In the genomic region with DNA sequence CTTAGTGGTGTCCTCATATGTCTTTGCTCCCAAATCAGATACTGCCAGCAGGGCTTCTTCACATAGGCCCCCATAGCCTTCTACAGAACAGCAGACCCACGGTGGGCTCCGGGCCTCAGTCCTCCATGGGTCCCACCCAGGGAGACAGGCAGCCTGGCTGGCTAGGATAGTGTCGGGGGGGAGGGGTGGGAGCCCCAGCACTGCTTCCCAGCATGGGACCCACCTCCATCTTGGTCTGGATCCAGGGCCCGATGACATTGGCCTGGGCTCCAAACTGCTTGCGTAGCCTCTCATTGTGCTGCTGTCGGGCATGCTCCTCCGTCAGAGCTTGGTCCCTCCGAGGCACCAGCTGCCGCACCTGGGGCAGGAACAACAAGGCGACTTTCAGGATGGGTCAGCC, we compare ENCODE assay signal across 25 cellular contexts.
DNase-seq lines count a peak whose midpoint lies in the region; ATAC-seq and TF ChIP-seq lines count a peak whose summit lies in the region.
"Had no signal": no experiment of that assay in that cellular context is flagged by ENCODE, and none has a peak within 500 bp of the region (broad histone marks: within the 10 kb centered on the region; RNA-seq: fewer than 3 reads in every experiment).

No MANE protein-coding gene starts in this region.

- CTCF ChIA-PET in RWPE1 (lab: Yijun Ruan, JAX), result no interaction called here
- CTCF ChIA-PET in activated naive CD4-positive, alpha-beta T cell treated with anti-CD3 and anti-CD28 coated beads for 36 hours (lab: Charles Lee), result interaction anchor here (0.7 kb wide), 1 partner anchor 698 kb away, joined by 5 read pairs; no protein-coding TSS in a partner anchor

- DNase-seq in RWPE1 (ENCODE audit: low spot score), result no peak
- DNase-seq in chondrocyte (ENCODE audit: low spot score), result no peak
- DNase-seq in sigmoid colon, result no peak
- no peak for DNase-seq in stimulated activated CD4-positive, alpha-beta T cell treated with anti-CD3 and anti-CD28 coated beads, Interleukin-1b, Interleukin-23, amount 100 ng/mL, for 48 hours
- DNase-seq in activated CD4-positive, alpha-beta T cell treated with anti-CD3 and anti-CD28 coated beads for 48 hours, result no peak
- no peak for DNase-seq in activated naive CD4-positive, alpha-beta T cell treated with anti-CD3 and anti-CD28 coated beads for 36 hours
- DNase-seq: AML-193; CD4-positive, alpha-beta memory T cell; COR-L47; DMS53; GOT3; NCI-H1048; NCI-H1417; NCI-H1694; NCI-H2029 treated with DMSO at 0.1 percent for 48 hours; NCI-H446 treated with DMSO at 0.1 percent for 48 hours; NCI-H526; NCI-H82; SK-N-SH had no signal

- H3K4me3 Mint-ChIP-seq in chondrocyte (ENCODE audit: unreplicated experiment), result no peak overlapping the region
- no peak overlapping the region for H3K4me3 Mint-ChIP-seq in activated naive CD4-positive, alpha-beta T cell treated with anti-CD3 and anti-CD28 coated beads for 36 hours
- H3K4me3 Mint-ChIP-seq: CD4-positive, alpha-beta memory T cell had no signal

- H3K9me3 ChIP-seq in muscle layer of colon (ENCODE audit: low read length) (no peaks in the 10 kb centered on the region), sigmoid colon (no peaks in the 10 kb centered on the region)
- H3K9me3 ChIP-seq: A549; BLaER1 treated with 17β-estradiol and CSF1 and Interleukin-3, amounts not matched to agents 10 nM and 100 nM; HAP-1; SK-N-SH had no signal

- 95 to 98% methylated on average over 10 of the region's 10 CpGs for WGBS in sigmoid colon, 2 donors

- no peak for TF ChIP-seq EP300 in sigmoid colon (IDR thresholded peaks at IDR 0.05)

- H3K27ac ChIP-seq in RWPE1 (peak overlapping the region; percentile 96; the same call in 1 of the 2 replicates), muscle layer of colon (ENCODE audit: low read depth, low read length) (peak overlapping the region; percentile 12), sigmoid colon (peak overlapping the region; percentile 71 to 100 (median 99))
- H3K27ac ChIP-seq: BLaER1 treated with 17β-estradiol and CSF1 and Interleukin-3, amounts not matched to agents 10 nM and 100 nM had no signal

- H3K27me3 ChIP-seq in muscle layer of colon (ENCODE audit: control insufficient read depth in 1 of 2, insufficient read depth in 2 of 2, low read length in 2 of 2), result no peaks in the 10 kb centered on the region
- no peaks in the 10 kb centered on the region for H3K27me3 ChIP-seq in sigmoid colon
- H3K27me3 ChIP-seq: BLaER1 treated with 17β-estradiol and CSF1 and Interleukin-3, amounts not matched to agents 10 nM and 100 nM had no signal

- H3K9me3 Mint-ChIP-seq in chondrocyte (ENCODE audit: low read depth), result no peaks in the 10 kb centered on the region
- H3K9me3 Mint-ChIP-seq in activated naive CD4-positive, alpha-beta T cell treated with anti-CD3 and anti-CD28 coated beads for 36 hours, result no peaks in the 10 kb centered on the region
- H3K9me3 Mint-ChIP-seq: CD4-positive, alpha-beta memory T cell had no signal

- peak overlapping the region; percentile 87 for H3K27ac Mint-ChIP-seq in chondrocyte (ENCODE audit: unreplicated experiment)
- H3K27ac Mint-ChIP-seq in activated naive CD4-positive, alpha-beta T cell treated with anti-CD3 and anti-CD28 coated beads for 36 hours, result no peak overlapping the region

- peaks cover 62% of the 10 kb centered on the region for H3K36me3 Mint-ChIP-seq in chondrocyte (ENCODE audit: low read depth)
- H3K36me3 Mint-ChIP-seq in activated naive CD4-positive, alpha-beta T cell treated with anti-CD3 and anti-CD28 coated beads for 36 hours (ENCODE audit: low read depth), result peaks cover 28% of the 10 kb centered on the region

- TF ChIP-seq CTCF in RWPE1 (conservative IDR thresholded peaks at IDR 0.05; ENCODE audit: low read depth) (no peak), chondrocyte (IDR thresholded peaks at IDR 0.05) (no peak), sigmoid colon (IDR thresholded peaks at IDR 0.05) (no peak)

- ATAC-seq in HG02759 (IDR thresholded peaks at IDR 0.05; ENCODE audit: unreplicated experiment), result no peak
- ATAC-seq: A549, Panc1 had no signal

- TF ChIP-seq POLR2A in sigmoid colon (IDR thresholded peaks at IDR 0.05), result no peak

- intact Hi-C loops in sigmoid colon (cut with DNase I), result no loop called here
- intact Hi-C loops in activated naive CD4-positive, alpha-beta T cell treated with anti-CD3 and anti-CD28 coated beads for 36 hours (cut with micrococcal nuclease), result no loop called here

- POLR2A ChIA-PET in RWPE1 (lab: Yijun Ruan, JAX; ENCODE audit: low non-redundant PET), result interaction anchor here (0.6 kb wide), 1 partner anchor 75 kb away, joined by 6 read pairs; no protein-coding TSS in a partner anchor

- H3K27me3 Mint-ChIP-seq in chondrocyte (ENCODE audit: low read depth), result no peaks in the 10 kb centered on the region
- no peaks in the 10 kb centered on the region for H3K27me3 Mint-ChIP-seq in activated naive CD4-positive, alpha-beta T cell treated with anti-CD3 and anti-CD28 coated beads for 36 hours (ENCODE audit: low read depth)
- H3K27me3 Mint-ChIP-seq: CD4-positive, alpha-beta memory T cell had no signal

- H3K4me1 ChIP-seq in muscle layer of colon (ENCODE audit: insufficient read depth, low read length), result peaks cover 27% of the 10 kb centered on the region
- peaks cover 0 to 74% (median 56%) of the 10 kb centered on the region in 4 donors for H3K4me1 ChIP-seq in sigmoid colon
- H3K4me1 ChIP-seq: BLaER1 treated with 17β-estradiol and CSF1 and Interleukin-3, amounts not matched to agents 10 nM and 100 nM; HAP-1 had no signal

- H3K9ac ChIP-seq in muscle layer of colon (ENCODE audit: low read length), result no peak overlapping the region
- H3K9ac ChIP-seq: BLaER1 treated with 17β-estradiol and CSF1 and Interleukin-3, amounts not matched to agents 10 nM and 100 nM; SK-N-SH had no signal

- H3K36me3 ChIP-seq in muscle layer of colon (ENCODE audit: insufficient read depth, low read length), result peaks cover 82% of the 10 kb centered on the region
- H3K36me3 ChIP-seq in sigmoid colon, result peaks cover 71 to 91% (median 84%) of the 10 kb centered on the region in 4 donors

- H3K4me3 ChIP-seq in muscle layer of colon (ENCODE audit: low read depth in 1 of 2, low read length in 2 of 2) (no peak overlapping the region), sigmoid colon (no peak overlapping the region)
- H3K4me3 ChIP-seq: A549; BLaER1 treated with 17β-estradiol and CSF1 and Interleukin-3, amounts not matched to agents 10 nM and 100 nM; HAP-1 had no signal

- peaks cover 42% of the 10 kb centered on the region for H3K4me1 Mint-ChIP-seq in chondrocyte (ENCODE audit: low read depth)
- no peaks in the 10 kb centered on the region for H3K4me1 Mint-ChIP-seq in activated naive CD4-positive, alpha-beta T cell treated with anti-CD3 and anti-CD28 coated beads for 36 hours (ENCODE audit: low read depth)
- H3K4me1 Mint-ChIP-seq: CD4-positive, alpha-beta memory T cell had no signal

Comparison
In these comparisons a context has a peak if more than half of its experiments do, and no peak if none do; other contexts are left out.
1. H3K27ac ChIP-seq: peak in every context shown above with its lines; median percentile 99 in sigmoid colon; 96 in RWPE1; 12 in muscle layer of colon.